In genomic region chr6:10202111-10202510, GRCh38 we compare ENCODE assay signal across 28 cellular contexts.
DNase-seq lines count a peak whose midpoint lies in the region; ATAC-seq, FAIRE-seq and TF ChIP-seq lines count a peak whose summit lies in the region.
"Had no signal": no experiment of that assay in that cellular context is flagged by ENCODE, and none has a peak within 500 bp of the region (broad histone marks: within the 10 kb centered on the region; RNA-seq: fewer than 3 reads in every experiment).

No MANE protein-coding gene starts in this region.

- H3K27ac Mint-ChIP-seq in activated naive CD4-positive, alpha-beta T cell treated with anti-CD3 and anti-CD28 coated beads for 36 hours = no peak overlapping the region
- H3K27ac Mint-ChIP-seq: CD8-positive, alpha-beta T cell; HFFc6; T-helper 17 cell had no signal

- no peaks in the 10 kb centered on the region for H3F3A ChIP-seq in PC-9 (ENCODE audit: insufficient read depth, low read depth)

- H3K36me3 ChIP-seq in PC-9 (ENCODE audit: low read depth) (no peaks in the 10 kb centered on the region), mammary epithelial cell (ENCODE audit: insufficient read depth, low read length) (no peaks in the 10 kb centered on the region), keratinocyte (ENCODE audit: control insufficient read depth in 2 of 2, extremely low read depth in 1 of 2, insufficient read depth in 2 of 2, low read length in 2 of 2) (no peaks in the 10 kb centered on the region)
- H3K36me3 ChIP-seq: HAP-1 had no signal

- TF ChIP-seq CTCF in PC-9 (conservative IDR thresholded peaks at IDR 0.05) = no peak
- no peak for TF ChIP-seq CTCF in mammary epithelial cell (conservative IDR thresholded peaks at IDR 0.05 in 1 of 2, IDR thresholded peaks at IDR 0.05 in 1 of 2; ENCODE audit: extremely low read depth in 1 of 2, insufficient read depth in 1 of 2, low read depth in 1 of 2, low read length in 2 of 2)
- TF ChIP-seq CTCF in keratinocyte (optimal IDR thresholded peaks at IDR 0.05 in 1 of 3, IDR thresholded peaks at IDR 0.05 in 1 of 3, conservative IDR thresholded peaks at IDR 0.05 in 1 of 3; ENCODE audit: extremely low read depth in 1 of 3, insufficient read depth in 2 of 3, low read length in 3 of 3) = no peak

- H3K9me2 ChIP-seq in PC-9 (ENCODE audit: insufficient read depth) = no peaks in the 10 kb centered on the region
- H3K9me2 ChIP-seq: SK-N-SH had no signal

- no peak overlapping the region for H3K27ac ChIP-seq in PC-9
- peak overlapping the region; percentile 69 for H3K27ac ChIP-seq in mammary epithelial cell (ENCODE audit: insufficient read depth, low read depth, low read length)
- H3K27ac ChIP-seq in keratinocyte (ENCODE audit: control insufficient read depth, insufficient read depth, low read length) = peak overlapping the region; percentile 64
- H3K27ac ChIP-seq: HL-60, KMS-11 had no signal

- H3K9ac ChIP-seq in mammary epithelial cell (ENCODE audit: insufficient read depth, low read length) = no peak overlapping the region
- H3K9ac ChIP-seq in keratinocyte (ENCODE audit: control insufficient read depth, extremely low read depth, insufficient read depth, low read length) = peak overlapping the region; percentile 46
- H3K9ac ChIP-seq: KMS-11, SK-N-SH had no signal

- H3K4me1 Mint-ChIP-seq in activated naive CD4-positive, alpha-beta T cell treated with anti-CD3 and anti-CD28 coated beads for 36 hours (ENCODE audit: low read depth) = no peaks in the 10 kb centered on the region
- H3K4me1 Mint-ChIP-seq: IgD-negative memory B cell, T-helper 17 cell had no signal

- no peaks in the 10 kb centered on the region for H3K79me2 ChIP-seq in PC-9 (ENCODE audit: low read depth)
- no peaks in the 10 kb centered on the region for H3K79me2 ChIP-seq in mammary epithelial cell (ENCODE audit: insufficient read depth, low read length)
- no peaks in the 10 kb centered on the region for H3K79me2 ChIP-seq in keratinocyte (ENCODE audit: control insufficient read depth, insufficient read depth, low read length)

- dilution Hi-C loops in mammary epithelial cell (cut with HindIII; ENCODE audit: low sequenced_read_pairs) (no loop called here), keratinocyte (cut with MboI; ENCODE audit: extremely low pct_ligation_motif_present, low sequenced_read_pairs) (no loop called here)

- no peaks in the 10 kb centered on the region for H3K27me3 ChIP-seq in PC-9 (ENCODE audit: insufficient read depth, low read depth)
- H3K27me3 ChIP-seq in mammary epithelial cell (ENCODE audit: insufficient read depth, low read length) = no peaks in the 10 kb centered on the region
- no peaks in the 10 kb centered on the region for H3K27me3 ChIP-seq in keratinocyte (ENCODE audit: control insufficient read depth, extremely low read depth, insufficient read depth, low read length)

- in situ Hi-C loops in mammary epithelial cell (cut with MboI; ENCODE audit: low sequenced_read_pairs in 2 of 2) = no loop called here

- H3K9me3 Mint-ChIP-seq in activated naive CD4-positive, alpha-beta T cell treated with anti-CD3 and anti-CD28 coated beads for 36 hours = no peaks in the 10 kb centered on the region
- H3K9me3 Mint-ChIP-seq: HFFc6 had no signal

- BruUV-seq in PC-9 (replicated peaks; lab: Mats Ljungman, UMichigan) (no TSS peak), mammary epithelial cell (replicated peaks; lab: Mats Ljungman, UMichigan) (no TSS peak)

- POLR2A ChIA-PET in PC-9 (lab: Charles Lee; ENCODE audit: unreplicated experiment) = no interaction called here

- H4K20me1 ChIP-seq in PC-9 (ENCODE audit: insufficient read depth) = no peaks in the 10 kb centered on the region
- no peaks in the 10 kb centered on the region for H4K20me1 ChIP-seq in mammary epithelial cell (ENCODE audit: insufficient read depth, low read length)
- H4K20me1 ChIP-seq in keratinocyte (ENCODE audit: control insufficient read depth, extremely low read depth, insufficient read depth, low read length) = no peaks in the 10 kb centered on the region

- peak; percentile 89 for FAIRE-seq in keratinocyte (lab: Jason Lieb, UNC)
- FAIRE-seq: G401.6, GM12878 had no signal

- no peaks in the 10 kb centered on the region for H3K9me1 ChIP-seq in keratinocyte (ENCODE audit: control insufficient read depth, extremely low read depth, insufficient read depth, low read length)

- H3K4me1 ChIP-seq in PC-9 (replicated peaks; ENCODE audit: insufficient read depth) = no peaks in the 10 kb centered on the region
- peaks cover 17% of the 10 kb centered on the region for H3K4me1 ChIP-seq in mammary epithelial cell (ENCODE audit: insufficient read depth, low read length)
- H3K4me1 ChIP-seq in keratinocyte (ENCODE audit: control insufficient read depth, extremely low read depth, insufficient read depth, low read length) = peaks cover 17% of the 10 kb centered on the region
- H3K4me1 ChIP-seq: HAP-1 had no signal

- no peak for ATAC-seq in HG03196 (IDR thresholded peaks at IDR 0.05; ENCODE audit: unreplicated experiment)
- ATAC-seq: CD8-positive, alpha-beta T cell; GM12878; T-helper 17 cell had no signal

- H3K9me3 ChIP-seq in PC-9 (ENCODE audit: insufficient read depth, low read depth) = no peaks in the 10 kb centered on the region
- H3K9me3 ChIP-seq in mammary epithelial cell (replicated peaks; ENCODE audit: insufficient read depth, low read length) = no peaks in the 10 kb centered on the region
- H3K9me3 ChIP-seq in keratinocyte (ENCODE audit: control insufficient read depth, low read depth, low read length) = no peaks in the 10 kb centered on the region
- H3K9me3 ChIP-seq: HAP-1, SK-N-SH had no signal

- CTCF ChIA-PET in PC-9 (lab: Charles Lee) = no interaction called here
- CTCF ChIA-PET in mammary epithelial cell (lab: Charles Lee; ENCODE audit: low non-redundant PET) = no interaction called here
- CTCF ChIA-PET in activated naive CD4-positive, alpha-beta T cell treated with anti-CD3 and anti-CD28 coated beads for 36 hours (lab: Charles Lee) = interaction anchor here (0.8 kb wide), 1 partner anchor 13 kb away, joined by 4 read pairs; no protein-coding TSS in a partner anchor

- H3K36me3 Mint-ChIP-seq in activated naive CD4-positive, alpha-beta T cell treated with anti-CD3 and anti-CD28 coated beads for 36 hours (ENCODE audit: low read depth) = no peaks in the 10 kb centered on the region
- H3K36me3 Mint-ChIP-seq: CD8-positive, alpha-beta T cell; IgD-negative memory B cell had no signal

- no peak overlapping the region for H3K4me2 ChIP-seq in PC-9
- H3K4me2 ChIP-seq in mammary epithelial cell (ENCODE audit: insufficient read depth, low read depth, low read length) = peak overlapping the region; percentile 15
- H3K4me2 ChIP-seq in keratinocyte (ENCODE audit: control insufficient read depth, extremely low read depth, insufficient read depth, low read depth, low read length) = peak overlapping the region; percentile 41
- H3K4me2 ChIP-seq: KMS-11, SK-N-SH had no signal

- no peak overlapping the region for H3K4me3 ChIP-seq in PC-9
- H3K4me3 ChIP-seq in mammary epithelial cell (replicated peaks in 1 of 3; ENCODE audit: insufficient read depth in 1 of 3, low read depth in 2 of 3, low read length in 3 of 3) = no peak overlapping the region
- no peak overlapping the region for H3K4me3 ChIP-seq in keratinocyte (ENCODE audit: control insufficient read depth in 2 of 3, extremely low read depth in 1 of 3, insufficient read depth in 2 of 3, low read depth in 1 of 3, low read length in 3 of 3)
- H3K4me3 ChIP-seq: GM12878, HAP-1 had no signal

- H3K27me3 Mint-ChIP-seq in activated naive CD4-positive, alpha-beta T cell treated with anti-CD3 and anti-CD28 coated beads for 36 hours (ENCODE audit: low read depth) = no peaks in the 10 kb centered on the region
- H3K27me3 Mint-ChIP-seq: IgD-negative memory B cell, T-helper 17 cell had no signal

- DNase-seq in EL (peak; percentile 15), PC-9 (peak; percentile 45 to 67), mammary epithelial cell (peak; percentile 73), keratinocyte (ENCODE audit: low read depth, low spot score) (peak; percentile 69), NCI-H1048 (lab: John Stamatoyannopoulos, UW) (no peak)
- no peak for DNase-seq in activated naive CD4-positive, alpha-beta T cell treated with anti-CD3 and anti-CD28 coated beads for 36 hours
- DNase-seq: C1 segment of cervical spinal cord; CD8-positive, alpha-beta T cell; DMS153; DND-41; GOT3; HFFc6; NCI-H1105; NCI-H1436 treated with DMSO at 0.1 percent for 48 hours; NCI-H1930; NCI-H2107; NCI-H524; NCI-H774; SK-N-SH; SW 1271; T-helper 17 cell had no signal

- H2AFZ ChIP-seq in PC-9 (no peak overlapping the region), mammary epithelial cell (ENCODE audit: low read depth, low read length) (peak overlapping the region; percentile 25), keratinocyte (ENCODE audit: control insufficient read depth, low read length) (peak overlapping the region; percentile 61)

- intact Hi-C loops in PC-9 (cut with micrococcal nuclease; ENCODE audit: unreplicated experiment) = no loop called here
- intact Hi-C loops in mammary epithelial cell (cut with micrococcal nuclease) = loop anchor here (1.0 kb wide), 2 partner anchors 39 to 118 kb away; no protein-coding TSS in a partner anchor
- intact Hi-C loops in activated naive CD4-positive, alpha-beta T cell treated with anti-CD3 and anti-CD28 coated beads for 36 hours (cut with micrococcal nuclease) = no loop called here

- no peak overlapping the region for H3K4me3 Mint-ChIP-seq in activated naive CD4-positive, alpha-beta T cell treated with anti-CD3 and anti-CD28 coated beads for 36 hours
- H3K4me3 Mint-ChIP-seq: CD8-positive, alpha-beta T cell; HFFc6; IgD-negative memory B cell; T-helper 17 cell had no signal

- 61% methylated on average over 3 of the region's 3 CpGs for WGBS in mammary epithelial cell (ENCODE audit: low coverage, missing lambda C conversion rate)

Comparison
In these comparisons a context has a peak if more than half of its experiments do, and no peak if none do; other contexts are left out.
1. DNase-seq: peak in EL (single experiment), PC-9 (2 of 2), mammary epithelial cell (single experiment) and keratinocyte (single experiment); none in activated naive CD4-positive, alpha-beta T cell treated with anti-CD3 and anti-CD28 coated beads for 36 hours (single experiment) and NCI-H1048 (single experiment).